14 cellular contexts compared by ENCODE assay signal in genomic region chr4:140839396-140839795, GRCh38.
"Had no signal": no experiment of that assay in that cellular context is flagged by ENCODE, and none has a peak within 500 bp of the region (broad histone marks: within the 10 kb centered on the region; RNA-seq: fewer than 3 reads in every experiment).

No MANE protein-coding gene starts in this region.

- H3K4me3 ChIP-seq: adrenal gland, cardiac muscle cell, lower lobe of right lung, tibial artery had no signal

- ATAC-seq: activated CD8-positive, alpha-beta T cell treated with anti-CD3 and anti-CD28 coated beads for 36 hours; activated T-cell treated with anti-CD3 and anti-CD28 coated beads, Interleukin-2, amount 50 U/mL, for 4 hours; lower lobe of right lung; natural killer cell; stimulated activated effector memory CD8-positive, alpha-beta T cell treated with anti-CD3 and anti-CD28 coated beads, Interleukin-12 subunit alpha, Interleukin-12 subunit beta, amount 100 ng/mL, for 72 hours had no signal

- DNase-seq: activated B cell treated with CpG ODN at 0.5 μM for 24 hours; activated CD4-positive, alpha-beta T cell treated with anti-CD3 and anti-CD28 coated beads for 48 hours; activated CD8-positive, alpha-beta T cell treated with anti-CD3 and anti-CD28 coated beads for 36 hours; activated effector memory CD4-positive, alpha-beta T cell treated with Interleukin-2 at 50 U/mL for 16 hours; activated T-cell treated with anti-CD3 and anti-CD28 coated beads, Interleukin-2, amount 50 U/mL, for 4 hours; adrenal gland; erythroblast; lower lobe of right lung; natural killer cell; SIG-M5; SW 1271; tibial artery had no signal

- H3K36me3 ChIP-seq: adrenal gland, cardiac muscle cell, lower lobe of right lung, tibial artery had no signal

- H3K4me1 ChIP-seq: adrenal gland, lower lobe of right lung had no signal

- H3K27ac ChIP-seq: adrenal gland, cardiac muscle cell, lower lobe of right lung, tibial artery had no signal

- H3K27me3 ChIP-seq: adrenal gland, cardiac muscle cell, tibial artery had no signal

- H3K9me3 ChIP-seq: adrenal gland, lower lobe of right lung had no signal
